ENCODE assay signal across 9 cellular contexts in genomic region chr11:5291207-5291838, GRCh38. TPM values are rescaled to one million over a fixed set of nuclear protein-coding genes. Genes with fewer than 3 reads are reported as not detected.
DNase-seq lines count a peak whose midpoint lies in the region; ATAC-seq and TF ChIP-seq lines count a peak whose summit lies in the region.
"Had no signal": no experiment of that assay in that cellular context is flagged by ENCODE, and none has a peak within 500 bp of the region (broad histone marks: within the 10 kb centered on the region; RNA-seq: fewer than 3 reads in every experiment).

No MANE protein-coding gene starts in this region.

- H3F3A ChIP-seq in OCI-LY1 (ENCODE audit: insufficient read depth, low read length) = no peaks in the 10 kb centered on the region

- H3K9me2 ChIP-seq in OCI-LY1 (ENCODE audit: low read depth, low read length) = no peaks in the 10 kb centered on the region

- H3K4me1 ChIP-seq in OCI-LY1 (ENCODE audit: insufficient read depth, low read length, severe bottlenecking) = no peaks in the 10 kb centered on the region
- H3K4me1 ChIP-seq in foreskin keratinocyte = peaks cover 3% of the 10 kb centered on the region
- H3K4me1 ChIP-seq in psoas muscle = no peaks in the 10 kb centered on the region

- H3K27me3 ChIP-seq in OCI-LY1 (ENCODE audit: insufficient read depth, low read length) = no peaks in the 10 kb centered on the region
- H3K27me3 ChIP-seq in foreskin keratinocyte = no peaks in the 10 kb centered on the region
- H3K27me3 ChIP-seq in psoas muscle (ENCODE audit: insufficient read depth in 3 of 3, low read length in 2 of 3) = no peaks in the 10 kb centered on the region

- 62 to 75% (median 70%) methylated on average over 1 of the region's 1 CpG for WGBS in psoas muscle, 3 donors

- DNase-seq in AG10803 (ENCODE audit: low read depth) (peak; percentile 31), foreskin keratinocyte (peak in 1 of 2 donors; percentile 52), HuH-7.5 (ENCODE audit: low spot score) (no peak), psoas muscle (no peak), left cardiac atrium (no peak)

- H3K36me3 ChIP-seq in OCI-LY1 (ENCODE audit: insufficient read depth, low read length) (no peaks in the 10 kb centered on the region), psoas muscle (ENCODE audit: insufficient read depth in 1 of 2, low read depth in 1 of 2) (no peaks in the 10 kb centered on the region)

- no peaks in the 10 kb centered on the region for H4K20me1 ChIP-seq in OCI-LY1 (ENCODE audit: insufficient read depth, low read length)

- no peak overlapping the region for H2AFZ ChIP-seq in OCI-LY1 (ENCODE audit: low read length)

- intact Hi-C loops in psoas muscle (cut with DNase I) (no loop called here), left cardiac atrium (cut with DNase I) (no loop called here)

- H3K9me3 ChIP-seq in OCI-LY1 (ENCODE audit: low read length) (no peaks in the 10 kb centered on the region), psoas muscle (no peaks in the 10 kb centered on the region)

- no peak overlapping the region for H3K9ac ChIP-seq in OCI-LY1 (ENCODE audit: low read length)

- peak; percentile 80 for ATAC-seq in GM18873 (IDR thresholded peaks at IDR 0.05; ENCODE audit: low FRiP score, unreplicated experiment)
- ATAC-seq in HG03025 (IDR thresholded peaks at IDR 0.05; ENCODE audit: low FRiP score, unreplicated experiment) = peak; percentile 82
- peak; percentile 85 for ATAC-seq in foreskin keratinocyte
- no peak for ATAC-seq in psoas muscle
- ATAC-seq in left cardiac atrium = no peak

- no peak overlapping the region for H3K4me2 ChIP-seq in OCI-LY1 (ENCODE audit: low read length)

- H3K27ac ChIP-seq in OCI-LY1 (ENCODE audit: low read depth, low read length, poor library complexity, severe bottlenecking) (no peak overlapping the region), foreskin keratinocyte (no peak overlapping the region), psoas muscle (no peak overlapping the region)

- TF ChIP-seq CTCF in AG10803 (conservative IDR thresholded peaks at IDR 0.05; ENCODE audit: low read length) = peak; percentile 67
- peak; percentile 57 for TF ChIP-seq CTCF in OCI-LY1 (IDR thresholded peaks at IDR 0.05; ENCODE audit: low read length)
- peak; percentile 85 for TF ChIP-seq CTCF in foreskin keratinocyte (conservative IDR thresholded peaks at IDR 0.05)
- no peak for TF ChIP-seq CTCF in psoas muscle (IDR thresholded peaks at IDR 0.05)

- no peaks in the 10 kb centered on the region for H3K79me2 ChIP-seq in OCI-LY1 (ENCODE audit: insufficient read depth, low read length)

- H3K4me3 ChIP-seq in AG10803 (ENCODE audit: low read length) = no peak overlapping the region
- H3K4me3 ChIP-seq in OCI-LY1 (ENCODE audit: low read depth, low read length, poor library complexity, severe bottlenecking) = no peak overlapping the region
- no peak overlapping the region for H3K4me3 ChIP-seq in psoas muscle

RNA-seq across cellular contexts. Expression of gene OR51B4, which starts 10.4 kb away (rescaled TPM):
- total RNA-seq in foreskin keratinocyte (not detected in 2 replicates), psoas muscle (not detected), left cardiac atrium (not detected)
- polyA plus RNA-seq in foreskin keratinocyte (not detected in 2 replicates), psoas muscle (not detected)
- polyA plus RNA-seq: IgD-negative memory B cell had no signal

RNA-seq across cellular contexts. Expression of gene HBE1, which starts 21.6 kb away (rescaled TPM):
- total RNA-seq in foreskin keratinocyte (not detected in 2 replicates), psoas muscle (not detected), left cardiac atrium (not detected)
- polyA plus RNA-seq in foreskin keratinocyte (not detected in 2 replicates), psoas muscle (not detected)
- polyA plus RNA-seq: IgD-negative memory B cell had no signal

RNA-seq across cellular contexts. Expression of gene OR51B2, which starts 32.8 kb away (rescaled TPM):
- total RNA-seq in foreskin keratinocyte (not detected in 2 replicates), psoas muscle (not detected), left cardiac atrium (not detected)
- polyA plus RNA-seq in foreskin keratinocyte (not detected in 2 replicates), psoas muscle (not detected)
- polyA plus RNA-seq: IgD-negative memory B cell had no signal

RNA-seq across cellular contexts. Expression of gene HBG2, which starts 36.7 kb away (rescaled TPM):
- total RNA-seq in foreskin keratinocyte (not detected in 2 replicates), psoas muscle (1 to 10 TPM in 1 of 4 donors, not detected in 3; 1.0 TPM), left cardiac atrium (not detected)
- polyA plus RNA-seq in foreskin keratinocyte (not detected in 2 replicates), psoas muscle (not detected)

RNA-seq across cellular contexts. Expression of gene HBG1, which starts 41.7 kb away (rescaled TPM):
- total RNA-seq in foreskin keratinocyte (not detected in 2 replicates), psoas muscle (1 to 10 TPM in 1 of 4 donors, not detected in 3; 1.3 TPM), left cardiac atrium (not detected)
- polyA plus RNA-seq in foreskin keratinocyte (not detected in 2 replicates), psoas muscle (not detected)
- polyA plus RNA-seq: IgD-negative memory B cell had no signal

Comparison
In these comparisons a context has a peak if more than half of its experiments do, and no peak if none do; other contexts are left out.
1. ATAC-seq: peak in GM18873 (single experiment), HG03025 (single experiment) and foreskin keratinocyte (single experiment); none in psoas muscle (0 of 4) and left cardiac atrium (0 of 2).